20 cellular contexts compared by ENCODE assay signal in the genomic region with DNA sequence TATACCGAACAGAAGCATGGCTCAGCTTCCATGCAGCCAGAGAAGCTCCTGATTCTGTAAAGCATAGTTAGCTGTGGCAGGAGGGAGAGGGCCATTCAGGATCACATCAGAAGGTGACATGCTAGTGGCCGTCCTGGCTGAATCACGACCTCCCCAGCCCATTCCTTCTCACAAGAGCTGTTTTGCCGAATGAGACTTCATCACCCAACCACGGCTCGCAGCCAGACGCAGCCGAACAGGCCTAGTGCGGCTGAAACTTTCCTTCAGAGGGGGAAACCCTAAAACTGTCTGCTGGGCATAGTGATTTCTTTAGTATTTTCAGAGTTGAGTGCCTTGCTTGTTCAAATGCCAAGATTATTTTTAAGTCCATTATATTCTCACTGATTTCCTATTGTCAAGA.
DNase-seq lines count a peak whose midpoint lies in the region; ATAC-seq and TF ChIP-seq lines count a peak whose summit lies in the region.
"Had no signal": no experiment of that assay in that cellular context is flagged by ENCODE, and none has a peak within 500 bp of the region (broad histone marks: within the 10 kb centered on the region; RNA-seq: fewer than 3 reads in every experiment).

No MANE protein-coding gene starts in this region.

- H3K27ac ChIP-seq in upper lobe of right lung: peak overlapping the region; percentile 42
- H3K27ac ChIP-seq: hepatocyte, SK-N-MC, tibial artery had no signal

- no peaks in the 10 kb centered on the region for H3K36me3 ChIP-seq in upper lobe of right lung
- H3K36me3 ChIP-seq: tibial artery had no signal

- peaks cover 15% of the 10 kb centered on the region for H3K4me1 Mint-ChIP-seq in T-helper 2 cell treated with Interferon-gamma antibody and Interleukin-4, amounts not matched to agents 5 μg/mL and 100 μg/mL, for 36 hours (ENCODE audit: low read depth)
- peaks cover 77% of the 10 kb centered on the region for H3K4me1 Mint-ChIP-seq in dendritic cell treated with granulocyte-macrophage colony-stimulating factor and Interleukin-4, amounts not matched to agents 40 ng/mL and 50 ng/mL, for 4 days (ENCODE audit: low read depth)
- H3K4me1 Mint-ChIP-seq: nephron had no signal

- intact Hi-C loops in dendritic cell treated with granulocyte-macrophage colony-stimulating factor and Interleukin-4, amounts not matched to agents 40 ng/mL and 50 ng/mL, for 4 days (cut with micrococcal nuclease): loop anchor here (2.0 to 10.0 kb wide), 5 partner anchors 37 to 359 kb away; a partner anchor contains a TSS
- intact Hi-C loops in upper lobe of right lung (cut with DNase I): no loop called here

- no peak overlapping the region for H3K4me3 ChIP-seq in upper lobe of right lung
- H3K4me3 ChIP-seq: GM23338, hepatocyte, SK-N-MC, tibial artery had no signal

- no peaks in the 10 kb centered on the region for H3K27me3 ChIP-seq in upper lobe of right lung
- H3K27me3 ChIP-seq: hepatocyte, tibial artery had no signal

- peak overlapping the region; percentile 85 for H3K27ac Mint-ChIP-seq in T-helper 2 cell treated with Interferon-gamma antibody and Interleukin-4, amounts not matched to agents 5 μg/mL and 100 μg/mL, for 36 hours
- peak overlapping the region; percentile 95 for H3K27ac Mint-ChIP-seq in dendritic cell treated with granulocyte-macrophage colony-stimulating factor and Interleukin-4, amounts not matched to agents 40 ng/mL and 50 ng/mL, for 4 days
- H3K27ac Mint-ChIP-seq: GM23338 had no signal

- H3K9me3 Mint-ChIP-seq in T-helper 2 cell treated with Interferon-gamma antibody and Interleukin-4, amounts not matched to agents 5 μg/mL and 100 μg/mL, for 36 hours: no peaks in the 10 kb centered on the region
- H3K9me3 Mint-ChIP-seq in dendritic cell treated with granulocyte-macrophage colony-stimulating factor and Interleukin-4, amounts not matched to agents 40 ng/mL and 50 ng/mL, for 4 days: no peaks in the 10 kb centered on the region
- H3K9me3 Mint-ChIP-seq: activated naive CD8-positive, alpha-beta T cell treated with anti-CD3 and anti-CD28 coated beads for 36 hours had no signal

- peaks cover 7% of the 10 kb centered on the region for H3K4me1 ChIP-seq in upper lobe of right lung
- H3K4me1 ChIP-seq: tibial artery had no signal

- DNase-seq in T-helper 2 cell treated with Interferon-gamma antibody and Interleukin-4, amounts not matched to agents 5 μg/mL and 100 μg/mL, for 36 hours (ENCODE audit: low spot score): peak; percentile 15
- DNase-seq in T-helper 2 cell (no peak), upper lobe of right lung (no peak), NCI-H1417 treated with DMSO at 0.1 percent for 48 hours (lab: John Stamatoyannopoulos, UW) (no peak)
- peak; percentile 17 for DNase-seq in stimulated activated CD4-positive, alpha-beta T cell treated with anti-CD3 and anti-CD28 coated beads, Interleukin-4, amount 100 ng/mL, for 1 hour
- no peak for DNase-seq in stimulated activated CD4-positive, alpha-beta T cell treated with anti-CD3 and anti-CD28 coated beads, Interleukin-4, amount 100 ng/mL, for 24 hours
- DNase-seq: 8988T; activated naive CD8-positive, alpha-beta T cell treated with anti-CD3 and anti-CD28 coated beads for 36 hours; foreskin fibroblast; islet precursor cell; NCI-H146; NCI-H226 had no signal

- TF ChIP-seq CTCF in upper lobe of right lung (IDR thresholded peaks at IDR 0.05): no peak

- H3K4me3 Mint-ChIP-seq in T-helper 2 cell treated with Interferon-gamma antibody and Interleukin-4, amounts not matched to agents 5 μg/mL and 100 μg/mL, for 36 hours: peak overlapping the region; percentile 19
- H3K4me3 Mint-ChIP-seq in dendritic cell treated with granulocyte-macrophage colony-stimulating factor and Interleukin-4, amounts not matched to agents 40 ng/mL and 50 ng/mL, for 4 days: peak overlapping the region; percentile 67
- H3K4me3 Mint-ChIP-seq: activated naive CD8-positive, alpha-beta T cell treated with anti-CD3 and anti-CD28 coated beads for 36 hours; brain; GM23338; nephron had no signal

- H3K27me3 Mint-ChIP-seq in T-helper 2 cell treated with Interferon-gamma antibody and Interleukin-4, amounts not matched to agents 5 μg/mL and 100 μg/mL, for 36 hours (ENCODE audit: low read depth): no peaks in the 10 kb centered on the region
- no peaks in the 10 kb centered on the region for H3K27me3 Mint-ChIP-seq in dendritic cell treated with granulocyte-macrophage colony-stimulating factor and Interleukin-4, amounts not matched to agents 40 ng/mL and 50 ng/mL, for 4 days
- H3K27me3 Mint-ChIP-seq: activated naive CD8-positive, alpha-beta T cell treated with anti-CD3 and anti-CD28 coated beads for 36 hours; brain had no signal

- H3K9me3 ChIP-seq in upper lobe of right lung: no peaks in the 10 kb centered on the region
- H3K9me3 ChIP-seq: tibial artery had no signal

- H3K36me3 Mint-ChIP-seq in T-helper 2 cell treated with Interferon-gamma antibody and Interleukin-4, amounts not matched to agents 5 μg/mL and 100 μg/mL, for 36 hours (ENCODE audit: low read depth): no peaks in the 10 kb centered on the region
- peaks cover 24% of the 10 kb centered on the region for H3K36me3 Mint-ChIP-seq in dendritic cell treated with granulocyte-macrophage colony-stimulating factor and Interleukin-4, amounts not matched to agents 40 ng/mL and 50 ng/mL, for 4 days (ENCODE audit: low read depth)

- ATAC-seq in upper lobe of right lung (no peak), HG02970 (IDR thresholded peaks at IDR 0.05; ENCODE audit: low FRiP score, unreplicated experiment) (no peak)
- ATAC-seq: GM23338 had no signal

Comparison
In these comparisons a context has a peak if more than half of its experiments do, and no peak if none do; other contexts are left out.
1. DNase-seq: peak in T-helper 2 cell treated with Interferon-gamma antibody and Interleukin-4, amounts not matched to agents 5 μg/mL and 100 μg/mL, for 36 hours (single experiment) and stimulated activated CD4-positive, alpha-beta T cell treated with anti-CD3 and anti-CD28 coated beads, Interleukin-4, amount 100 ng/mL, for 1 hour (single experiment); none in T-helper 2 cell (0 of 5), stimulated activated CD4-positive, alpha-beta T cell treated with anti-CD3 and anti-CD28 coated beads, Interleukin-4, amount 100 ng/mL, for 24 hours (single experiment), upper lobe of right lung (single experiment) and NCI-H1417 treated with DMSO at 0.1 percent for 48 hours (single experiment).